In genomic region chr19:15618321-15618720, GRCh38 we compare ENCODE assay signal across 23 cellular contexts. TPM values are rescaled to one million over a fixed set of nuclear protein-coding genes. Genes with fewer than 3 reads are reported as not detected.
DNase-seq lines count a peak whose midpoint lies in the region; ATAC-seq, FAIRE-seq and TF ChIP-seq lines count a peak whose summit lies in the region.
"Had no signal": no experiment of that assay in that cellular context is flagged by ENCODE, and none has a peak within 500 bp of the region (broad histone marks: within the 10 kb centered on the region; RNA-seq: fewer than 3 reads in every experiment).

No MANE protein-coding gene starts in this region.

- TF ChIP-seq POLR2A in K562 (conservative IDR thresholded peaks at IDR 0.05) = no peak

- no peak overlapping the region for H3K9ac ChIP-seq in K562 (ENCODE audit: insufficient read depth in 1 of 2, low read depth in 2 of 2, low read length in 2 of 2)
- H3K9ac ChIP-seq: BLaER1 treated with 17β-estradiol and CSF1 and Interleukin-3, amounts not matched to agents 10 nM and 100 nM had no signal

- H3K4me1 ChIP-seq in K562 (replicated peaks in 1 of 2; ENCODE audit: control insufficient read depth in 2 of 2, insufficient read depth in 2 of 2, low read length in 2 of 2) (no peaks in the 10 kb centered on the region), neutrophil (ENCODE audit: control insufficient read depth in 1 of 2, insufficient read depth in 1 of 2, low read depth in 1 of 2, low read length in 1 of 2) (peaks cover 8 to 19% of the 10 kb centered on the region in 2 experiments)
- H3K4me1 ChIP-seq: BE2C, Caco-2 had no signal

- no peak for TF ChIP-seq EP300 in K562 (IDR thresholded peaks at IDR 0.05; ENCODE audit: low read length)

- H3K9me3 Mint-ChIP-seq in activated T-cell treated with anti-CD3 and anti-CD28 coated beads, Interleukin-2, amount 50 U/mL, for 72 hours = peaks cover 5 to 6% of the 10 kb centered on the region in 2 donors
- H3K9me3 Mint-ChIP-seq: CD4-positive, alpha-beta T cell; CD8-positive, alpha-beta T cell had no signal

- no peak for TF ChIP-seq RAD21 in K562 (CRISPR knock-in tag; conservative IDR thresholded peaks at IDR 0.05 in 1 of 2, IDR thresholded peaks at IDR 0.05 in 1 of 2)

- H3K36me3 ChIP-seq in K562 (ENCODE audit: control insufficient read depth, insufficient read depth, low read length) (no peaks in the 10 kb centered on the region), neutrophil (no peaks in the 10 kb centered on the region)
- H3K36me3 ChIP-seq: BE2C; BLaER1 treated with 17β-estradiol and CSF1 and Interleukin-3, amounts not matched to agents 10 nM and 100 nM had no signal

- FAIRE-seq in K562 (lab: Jason Lieb, UNC) = no peak
- FAIRE-seq: A204.1, D721Med, G401.6, GM12891, GM19239 had no signal

- intact Hi-C loops in K562 (cut with micrococcal nuclease) = no loop called here

- H3K36me3 Mint-ChIP-seq in activated T-cell treated with anti-CD3 and anti-CD28 coated beads, Interleukin-2, amount 50 U/mL, for 72 hours (ENCODE audit: insufficient read depth in 2 of 2) = peaks cover 2 to 7% of the 10 kb centered on the region in 2 donors
- H3K36me3 Mint-ChIP-seq: CD8-positive, alpha-beta T cell had no signal

- H3K4me1 Mint-ChIP-seq in activated T-cell treated with anti-CD3 and anti-CD28 coated beads, Interleukin-2, amount 50 U/mL, for 72 hours (ENCODE audit: low read depth) = no peaks in the 10 kb centered on the region

- H4K20me1 ChIP-seq in K562 (replicated peaks; ENCODE audit: control insufficient read depth, insufficient read depth, low read length) = no peaks in the 10 kb centered on the region; the same call in 1 of the 2 replicates

- ATAC-seq in K562 = no peak
- no peak for ATAC-seq in HG02973 (IDR thresholded peaks at IDR 0.05; ENCODE audit: unreplicated experiment)
- ATAC-seq in activated T-cell treated with anti-CD3 and anti-CD28 coated beads, Interleukin-2, amount 50 U/mL, for 72 hours (replicated peaks in 1 of 2) = no peak
- ATAC-seq: CD8-positive, alpha-beta T cell had no signal

- H3K9me1 ChIP-seq in K562 (ENCODE audit: control insufficient read depth, insufficient read depth, low read length) = no peaks in the 10 kb centered on the region

- H3K4me3 ChIP-seq in K562 (no peak overlapping the region), neutrophil (ENCODE audit: low read depth in 1 of 2, low read length in 1 of 2) (no peak overlapping the region)
- H3K4me3 ChIP-seq: BLaER1 treated with 17β-estradiol and CSF1 and Interleukin-3, amounts not matched to agents 10 nM and 100 nM had no signal

- in situ Hi-C loops in K562 (cut with MboI) = loop anchor here (25.0 kb wide), 1 partner anchor 769 kb away; no protein-coding TSS in a partner anchor

- BruUV-seq in K562 (replicated peaks; lab: Mats Ljungman, UMichigan) = no TSS peak

- POLR2A ChIA-PET in K562 (lab: Yijun Ruan, JAX) = no interaction called here

- no peaks in the 10 kb centered on the region for H3K79me2 ChIP-seq in K562 (ENCODE audit: control insufficient read depth, insufficient read depth, low read length)

- H3K27ac ChIP-seq in K562 (ENCODE audit: extremely low read depth, low read depth, low read length) (no peak overlapping the region), neutrophil (peak overlapping the region; percentile 45)
- H3K27ac ChIP-seq: BLaER1 treated with 17β-estradiol and CSF1 and Interleukin-3, amounts not matched to agents 10 nM and 100 nM; C4-2B had no signal

- H3K4me3 Mint-ChIP-seq in activated T-cell treated with anti-CD3 and anti-CD28 coated beads, Interleukin-2, amount 50 U/mL, for 72 hours = no peak overlapping the region
- H3K4me3 Mint-ChIP-seq: CD4-positive, alpha-beta T cell; CD8-positive, alpha-beta T cell had no signal

- H3K9me3 ChIP-seq in K562 (replicated peaks; ENCODE audit: control insufficient read depth, insufficient read depth, low read depth, low read length) (no peaks in the 10 kb centered on the region), neutrophil (no peaks in the 10 kb centered on the region)
- H3K9me3 ChIP-seq: BE2C; BLaER1 treated with 17β-estradiol and CSF1 and Interleukin-3, amounts not matched to agents 10 nM and 100 nM; Caco-2 had no signal

- no peak for TF ChIP-seq CTCF in K562 (IDR thresholded peaks at IDR 0.05 in 2 of 3, conservative IDR thresholded peaks at IDR 0.05 in 1 of 3; ENCODE audit: insufficient read depth in 2 of 3, low read depth in 1 of 3, low read length in 3 of 3)
- TF ChIP-seq CTCF in neutrophil (IDR thresholded peaks at IDR 0.05) = no peak

- H2AFZ ChIP-seq in K562 (ENCODE audit: low read depth, low read length) = no peak overlapping the region

- H3K27me3 ChIP-seq in K562 (ENCODE audit: control insufficient read depth in 2 of 2, insufficient read depth in 2 of 2, low read length in 2 of 2) = no peaks in the 10 kb centered on the region; a peak in 1 of 5 replicates
- peaks cover 31% of the 10 kb centered on the region for H3K27me3 ChIP-seq in neutrophil
- H3K27me3 ChIP-seq: BE2C; BLaER1 treated with 17β-estradiol and CSF1 and Interleukin-3, amounts not matched to agents 10 nM and 100 nM had no signal

- CTCF ChIA-PET in K562 (lab: Yijun Ruan, JAX; ENCODE audit: low intra/inter-chr PET ratio) = no interaction called here

- H3K27ac Mint-ChIP-seq in activated T-cell treated with anti-CD3 and anti-CD28 coated beads, Interleukin-2, amount 50 U/mL, for 72 hours = no peak overlapping the region
- H3K27ac Mint-ChIP-seq: CD4-positive, alpha-beta T cell; CD8-positive, alpha-beta T cell had no signal

- WGBS in K562 (ENCODE audit: insufficient coverage, low coverage, missing lambda C conversion rate) = 3% methylated on average over 5 of the region's 5 CpGs

- DNase-seq in K562 (ENCODE audit: extremely low read depth in 1 of 4, low spot score in 3 of 4) = no peak
- no peak for DNase-seq in activated T-cell treated with anti-CD3 and anti-CD28 coated beads, Interleukin-2, amount 50 U/mL, for 72 hours
- DNase-seq in stimulated activated CD4-positive, alpha-beta T cell treated with anti-CD3 and anti-CD28 coated beads, Interleukin-15, amount 100 ng/mL, for 24 hours = no peak
- DNase-seq: 8988T; ACHN; BE2C; Caco-2; Calu3; CD4-positive, alpha-beta T cell; CD8-positive, alpha-beta T cell; DMS79 treated with DMSO at 0.1 percent for 48 hours; GF-D8 had no signal

- H3K27me3 Mint-ChIP-seq in activated T-cell treated with anti-CD3 and anti-CD28 coated beads, Interleukin-2, amount 50 U/mL, for 72 hours (ENCODE audit: low read depth) = peaks cover 23% of the 10 kb centered on the region

- H3K4me2 ChIP-seq in K562 (ENCODE audit: insufficient read depth, low read length) = no peak overlapping the region

RNA-seq across cellular contexts. Expression of gene CYP4F8, which starts 3.3 kb away (rescaled TPM):
- not detected in 2 replicates for total RNA-seq in K562 (2011; cell fraction: chromatin; rRNA removed; ENCODE audit: low replicate concordance)
- not detected in 2 replicates for total RNA-seq in K562 (2011; cell fraction: nucleolus; rRNA removed)
- total RNA-seq in K562 (2011; cell fraction: nucleoplasm; rRNA removed) = not detected in 2 replicates
- total RNA-seq in K562 (2014; rRNA removed) (not detected in 2 replicates), K562 (2014; rRNA removed; fragmentation: Illumina TruSeq; extraction: Trizol) (not detected in 2 replicates), K562 (2015; rRNA removed; fragmentation: Illumina TruSeq; extraction: Trizol) (not detected in 2 replicates), K562 (2021) (not detected in 2 replicates)
- polyA plus RNA-seq in K562 (2011; rRNA removed) (not detected in 2 replicates), K562 (2014; fragmentation: Illumina TruSeq; extraction: Trizol) (not detected in 2 replicates), K562 (2014; fragmentation: Nextera tagmentation; extraction: Ambion mirVana) (not detected), K562 (2014; rRNA removed) (not detected in 2 replicates)
- not detected in 2 replicates for polyA plus RNA-seq in K562 (2011; cell fraction: cytosol; rRNA removed)
- not detected in 2 replicates for polyA plus RNA-seq in K562 (2011; cell fraction: nucleus; rRNA removed)
- not detected in 2 replicates for polyA plus RNA-seq in K562 (2012)
- polyA minus RNA-seq in K562 (2011; rRNA and poly(A)+ RNA removed) = not detected in 2 replicates
- polyA minus RNA-seq in K562 (2011; cell fraction: cytosol; rRNA and poly(A)+ RNA removed) = not detected in 2 replicates
- polyA minus RNA-seq in K562 (2011; cell fraction: nucleus; rRNA and poly(A)+ RNA removed) = not detected in 2 replicates
- not detected for total RNA-seq in activated T-cell treated with anti-CD3 and anti-CD28 coated beads, Interleukin-2, amount 50 U/mL, for 72 hours
- total RNA-seq: A673; Caco-2; Calu3; CD4-positive, alpha-beta T cell; CD8-positive, alpha-beta T cell had no signal
- polyA plus RNA-seq: AG04450 had no signal

RNA-seq across cellular contexts. Expression of gene CYP4F3, which starts 22.4 kb away (rescaled TPM):
- total RNA-seq in K562 (2011; cell fraction: chromatin; rRNA removed; ENCODE audit: low replicate concordance) = not detected in 2 replicates
- total RNA-seq in K562 (2011; cell fraction: nucleolus; rRNA removed) = not detected in 2 replicates
- total RNA-seq in K562 (2011; cell fraction: nucleoplasm; rRNA removed) = not detected in 2 replicates
- total RNA-seq in K562 (2014; rRNA removed) (not detected in 2 replicates), K562 (2014; rRNA removed; fragmentation: Illumina TruSeq; extraction: Trizol) (not detected in 2 replicates), K562 (2015; rRNA removed; fragmentation: Illumina TruSeq; extraction: Trizol) (0.15 and 0.40 TPM in 2 replicates), K562 (2021) (0.16 TPM in 1 of 2 replicates, not detected in the other)
- polyA plus RNA-seq in K562 (2011; rRNA removed) (0.19 TPM in 1 of 2 replicates, not detected in the other), K562 (2014; fragmentation: Illumina TruSeq; extraction: Trizol) (not detected in 2 replicates), K562 (2014; fragmentation: Nextera tagmentation; extraction: Ambion mirVana) (under 1 TPM in 1 of 2 experiments, not detected in 1; 0.01 TPM), K562 (2014; rRNA removed) (not detected in 2 replicates)
- polyA plus RNA-seq in K562 (2011; cell fraction: cytosol; rRNA removed) = 0.03 TPM in 1 of 2 replicates, not detected in the other
- 0.06 and 0.07 TPM in 2 replicates for polyA plus RNA-seq in K562 (2011; cell fraction: nucleus; rRNA removed)
- 0.04 and 0.10 TPM in 2 replicates for polyA plus RNA-seq in K562 (2012)
- not detected in 2 replicates for polyA minus RNA-seq in K562 (2011; rRNA and poly(A)+ RNA removed)
- not detected in 2 replicates for polyA minus RNA-seq in K562 (2011; cell fraction: cytosol; rRNA and poly(A)+ RNA removed)
- polyA minus RNA-seq in K562 (2011; cell fraction: nucleus; rRNA and poly(A)+ RNA removed) = 0.13 TPM in 1 of 2 replicates, not detected in the other
- 1 to 10 TPM in 1 of 2 donors, under 1 TPM in 1; 0.30 to 1.7 TPM for total RNA-seq in activated T-cell treated with anti-CD3 and anti-CD28 coated beads, Interleukin-2, amount 50 U/mL, for 72 hours
- total RNA-seq: A673; CD4-positive, alpha-beta T cell; CD8-positive, alpha-beta T cell had no signal

RNA-seq across cellular contexts. Expression of gene CYP4F12, which starts 54.6 kb away (rescaled TPM):
- total RNA-seq in K562 (2011; cell fraction: chromatin; rRNA removed; ENCODE audit: low replicate concordance) = not detected in 2 replicates
- total RNA-seq in K562 (2011; cell fraction: nucleolus; rRNA removed) = not detected in 2 replicates
- not detected in 2 replicates for total RNA-seq in K562 (2011; cell fraction: nucleoplasm; rRNA removed)
- total RNA-seq in K562 (2014; rRNA removed) = not detected in 2 replicates
- not detected in 2 replicates for total RNA-seq in K562 (2014; rRNA removed; fragmentation: Illumina TruSeq; extraction: Trizol)
- not detected in 2 replicates for total RNA-seq in K562 (2015; rRNA removed; fragmentation: Illumina TruSeq; extraction: Trizol)
- not detected in 2 replicates for total RNA-seq in K562 (2021)
- polyA plus RNA-seq in K562 (2011; rRNA removed) = not detected in 2 replicates
- not detected in 2 replicates for polyA plus RNA-seq in K562 (2011; cell fraction: cytosol; rRNA removed)
- not detected in 2 replicates for polyA plus RNA-seq in K562 (2011; cell fraction: nucleus; rRNA removed)
- 0.06 TPM in 1 of 2 replicates, not detected in the other for polyA plus RNA-seq in K562 (2012)
- polyA plus RNA-seq in K562 (2014; fragmentation: Illumina TruSeq; extraction: Trizol) = not detected in 2 replicates
- polyA plus RNA-seq in K562 (2014; fragmentation: Nextera tagmentation; extraction: Ambion mirVana) = not detected
- not detected in 2 replicates for polyA plus RNA-seq in K562 (2014; rRNA removed)
- not detected in 2 replicates for polyA minus RNA-seq in K562 (2011; rRNA and poly(A)+ RNA removed)
- polyA minus RNA-seq in K562 (2011; cell fraction: cytosol; rRNA and poly(A)+ RNA removed) = not detected in 2 replicates
- not detected in 2 replicates for polyA minus RNA-seq in K562 (2011; cell fraction: nucleus; rRNA and poly(A)+ RNA removed)
- under 1 TPM in 1 of 2 donors, not detected in 1; 0.16 TPM for total RNA-seq in activated T-cell treated with anti-CD3 and anti-CD28 coated beads, Interleukin-2, amount 50 U/mL, for 72 hours
- total RNA-seq: A673 had no signal
- polyA plus RNA-seq: AG04450 had no signal
